In the genomic region with DNA sequence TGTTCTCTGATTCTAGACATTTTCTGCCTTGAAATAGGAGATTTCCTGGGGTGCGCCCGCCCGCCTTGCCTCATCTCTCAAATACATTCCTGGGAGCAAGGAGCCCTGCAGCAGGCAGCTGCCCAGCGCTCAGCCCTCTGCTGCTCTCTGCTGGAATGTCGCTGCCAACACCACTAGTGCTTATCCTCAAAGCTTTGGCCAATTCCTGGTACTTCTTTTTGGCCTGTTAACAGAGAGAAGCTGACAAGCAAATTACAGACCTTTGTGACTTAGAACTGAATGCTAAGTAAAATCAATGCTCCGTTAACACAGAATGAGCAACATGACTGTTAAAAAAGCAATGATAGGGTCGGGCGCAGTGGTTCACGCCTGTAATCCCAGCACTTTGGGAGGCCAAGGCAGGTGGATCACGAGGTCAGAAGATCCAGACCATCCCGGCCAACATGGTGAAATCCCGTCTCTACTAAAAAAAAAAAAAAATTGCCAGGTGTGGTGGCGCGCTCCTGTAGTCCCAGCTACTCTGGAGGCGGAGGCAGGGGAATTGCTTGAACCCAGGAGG, we compare ENCODE assay signal across 8 cellular contexts. TPM values are rescaled to one million over a fixed set of nuclear protein-coding genes. Genes with fewer than 3 reads are reported as not detected.
A peak's percentile ranks its signal among the peaks of the same experiment; 100 is the strongest.
DNase-seq lines count a peak whose midpoint lies in the region; ATAC-seq and TF ChIP-seq lines count a peak whose summit lies in the region.

No MANE protein-coding gene starts in this region.

- POLR2A ChIA-PET in CD8-positive, alpha-beta T cell (lab: Charles Lee), result interaction anchor here (1.1 to 1.5 kb wide), 2 partner anchors 98 to 110 kb away, joined by 3 to 7 read pairs; no protein-coding TSS in a partner anchor

- no peak for TF ChIP-seq POLR2A in esophagus squamous epithelium (IDR thresholded peaks at IDR 0.05)

- peak; percentile 96 for ATAC-seq in CD8-positive, alpha-beta T cell
- peak; percentile 72 for ATAC-seq in GM19452 (IDR thresholded peaks at IDR 0.05; ENCODE audit: unreplicated experiment)
- peak; percentile 86 to 90 for ATAC-seq in stimulated activated naive B cell treated with anti-CD40 and anti-IgM and Interleukin-4, amounts not matched to agents 10 μg/mL and 1 μg/mL and 100 μg/mL, for 72 hours (replicated peaks)

- H3K4me3 ChIP-seq in CD8-positive, alpha-beta T cell (ENCODE audit: low read depth, low read length), result no peak overlapping the region
- H3K4me3 ChIP-seq in esophagus squamous epithelium, result peak overlapping the region in 1 of 4 donors; percentile 12

- H3K4me3 Mint-ChIP-seq in CD8-positive, alpha-beta T cell, result peak overlapping the region; percentile 48
- no peak overlapping the region for H3K4me3 Mint-ChIP-seq in nephron
- H3K4me3 Mint-ChIP-seq in stimulated activated naive B cell treated with anti-CD40 and anti-IgM and Interleukin-4, amounts not matched to agents 10 μg/mL and 1 μg/mL and 100 μg/mL, for 72 hours, result peak overlapping the region; percentile 78

- H3K9me3 Mint-ChIP-seq in CD8-positive, alpha-beta T cell, result no peaks in the 10 kb centered on the region
- H3K9me3 Mint-ChIP-seq in nephron, result no peaks in the 10 kb centered on the region
- no peaks in the 10 kb centered on the region for H3K9me3 Mint-ChIP-seq in stimulated activated naive B cell treated with anti-CD40 and anti-IgM and Interleukin-4, amounts not matched to agents 10 μg/mL and 1 μg/mL and 100 μg/mL, for 72 hours

- CTCF ChIA-PET in CD8-positive, alpha-beta T cell (lab: Charles Lee), result interaction anchor here (0.5 to 11.3 kb wide), 49 partner anchors 9 to 567 kb away, joined by 3 to 310 read pairs (median 5); partner anchors contain the start of gene SYPL1

- no peaks in the 10 kb centered on the region for H3K9me3 ChIP-seq in CD8-positive, alpha-beta T cell (ENCODE audit: low read length)
- no peaks in the 10 kb centered on the region for H3K9me3 ChIP-seq in esophagus squamous epithelium

- peaks cover 5% of the 10 kb centered on the region for H3K27me3 Mint-ChIP-seq in CD8-positive, alpha-beta T cell (ENCODE audit: low read depth)
- peaks cover 15% of the 10 kb centered on the region for H3K27me3 Mint-ChIP-seq in nephron (ENCODE audit: low read depth)
- no peaks in the 10 kb centered on the region for H3K27me3 Mint-ChIP-seq in stimulated activated naive B cell treated with anti-CD40 and anti-IgM and Interleukin-4, amounts not matched to agents 10 μg/mL and 1 μg/mL and 100 μg/mL, for 72 hours

- WGBS in esophagus squamous epithelium, 2 donors, result 47 to 49% methylated on average over 9 to 15 of the region's 15 CpGs

- no peaks in the 10 kb centered on the region for H3K27me3 ChIP-seq in CD8-positive, alpha-beta T cell (ENCODE audit: insufficient read depth, low read length)
- H3K27me3 ChIP-seq in esophagus squamous epithelium, result no peaks in the 10 kb centered on the region

- H3K36me3 ChIP-seq in CD8-positive, alpha-beta T cell (ENCODE audit: insufficient read depth, low read length), result no peaks in the 10 kb centered on the region
- H3K36me3 ChIP-seq in esophagus squamous epithelium, result no peaks in the 10 kb centered on the region

- H3K27ac Mint-ChIP-seq in CD8-positive, alpha-beta T cell, result no peak overlapping the region
- H3K27ac Mint-ChIP-seq in nephron, result no peak overlapping the region
- H3K27ac Mint-ChIP-seq in stimulated activated naive B cell treated with anti-CD40 and anti-IgM and Interleukin-4, amounts not matched to agents 10 μg/mL and 1 μg/mL and 100 μg/mL, for 72 hours, result no peak overlapping the region

- TF ChIP-seq CTCF in CD8-positive, alpha-beta T cell (IDR thresholded peaks at IDR 0.05), result peak; percentile 93
- TF ChIP-seq CTCF in esophagus squamous epithelium (IDR thresholded peaks at IDR 0.05) (peak; percentile 87 to 98 (median 94)), nephron (IDR thresholded peaks at IDR 0.05; ENCODE audit: unreplicated experiment in 3 of 3) (peak in 2 of 3 experiments; percentile 93 to 94)

- peak; percentile 45 to 86 (median 66) for DNase-seq in CD8-positive, alpha-beta T cell
- DNase-seq in HuH-7.5 (ENCODE audit: low spot score) (peak; percentile 73), OCI-M2 (lab: John Stamatoyannopoulos, UW; ENCODE audit: unreplicated experiment) (peak; percentile 11), esophagus squamous epithelium (lab: John Stamatoyannopoulos, UW) (no peak)
- peak; percentile 80 for DNase-seq in activated T-cell treated with anti-CD3 and anti-CD28 coated beads, Interleukin-2, amount 50 U/mL, for 1 hour
- peak; percentile 60 for DNase-seq in stimulated activated naive B cell treated with anti-CD40 and anti-IgM and Interleukin-4, amounts not matched to agents 10 μg/mL and 1 μg/mL and 100 μg/mL, for 72 hours

- peaks cover 4% of the 10 kb centered on the region for H3K4me1 Mint-ChIP-seq in CD8-positive, alpha-beta T cell (ENCODE audit: low read depth)
- H3K4me1 Mint-ChIP-seq in nephron, result peaks cover 5% of the 10 kb centered on the region
- H3K4me1 Mint-ChIP-seq in stimulated activated naive B cell treated with anti-CD40 and anti-IgM and Interleukin-4, amounts not matched to agents 10 μg/mL and 1 μg/mL and 100 μg/mL, for 72 hours, result peaks cover 22 to 47% of the 10 kb centered on the region in 2 donors

- no peak overlapping the region for H3K27ac ChIP-seq in CD8-positive, alpha-beta T cell (ENCODE audit: low read depth, low read length)
- peak overlapping the region; percentile 35 to 64 (median 47) for H3K27ac ChIP-seq in esophagus squamous epithelium

- intact Hi-C loops in CD8-positive, alpha-beta T cell (cut with DNase I, micrococcal nuclease), result loop anchor here (1.0 to 5.0 kb wide), 6 partner anchors 12 to 502 kb away; no protein-coding TSS in a partner anchor
- intact Hi-C loops in esophagus squamous epithelium (cut with DNase I), result loop anchor here (2.0 to 10.0 kb wide), 2 partner anchors 97 to 389 kb away; no protein-coding TSS in a partner anchor

- H3K4me1 ChIP-seq in CD8-positive, alpha-beta T cell (ENCODE audit: insufficient read depth, low read length), result no peaks in the 10 kb centered on the region
- peaks cover 11 to 26% (median 16%) of the 10 kb centered on the region in 3 donors for H3K4me1 ChIP-seq in esophagus squamous epithelium

- no peaks in the 10 kb centered on the region for H3K36me3 Mint-ChIP-seq in CD8-positive, alpha-beta T cell
- no peaks in the 10 kb centered on the region for H3K36me3 Mint-ChIP-seq in nephron (ENCODE audit: low read depth)
- H3K36me3 Mint-ChIP-seq in stimulated activated naive B cell treated with anti-CD40 and anti-IgM and Interleukin-4, amounts not matched to agents 10 μg/mL and 1 μg/mL and 100 μg/mL, for 72 hours, result peaks cover 0 to 4% of the 10 kb centered on the region in 2 donors

RNA-seq across cellular contexts. Expression of gene SYPL1, which starts 41.9 kb away (rescaled TPM):
- total RNA-seq in CD8-positive, alpha-beta T cell, result 10 to 100 TPM; 50.0 to 51.2 TPM
- 100 to 1,000 TPM; 105 to 170 (median 148) TPM for total RNA-seq in esophagus squamous epithelium

Comparison
In these comparisons a context has a peak if more than half of its experiments do, and no peak if none do; other contexts are left out.
1. H3K4me3 Mint-ChIP-seq: peak in CD8-positive, alpha-beta T cell (single experiment) and stimulated activated naive B cell treated with anti-CD40 and anti-IgM and Interleukin-4, amounts not matched to agents 10 μg/mL and 1 μg/mL and 100 μg/mL, for 72 hours (2 of 2); none in nephron (0 of 3).
2. Peak in every context shown above with its lines, with median percentiles within 50 percentile points of each other: ATAC-seq and CTCF ChIP-seq.